Comparison of ENCODE assay signal across 9 cellular contexts in genomic region chr1:101308935-101309333, GRCh38.
DNase-seq lines count a peak whose midpoint lies in the region; ATAC-seq and TF ChIP-seq lines count a peak whose summit lies in the region.
"Had no signal": no experiment of that assay in that cellular context is flagged by ENCODE, and none has a peak within 500 bp of the region (broad histone marks: within the 10 kb centered on the region; RNA-seq: fewer than 3 reads in every experiment).

No MANE protein-coding gene starts in this region.

- TF ChIP-seq CTCF in MCF 10A (IDR thresholded peaks at IDR 0.05; ENCODE audit: unreplicated experiment), result no peak
- no peak for TF ChIP-seq CTCF in mammary epithelial cell (conservative IDR thresholded peaks at IDR 0.05 in 1 of 2, IDR thresholded peaks at IDR 0.05 in 1 of 2; ENCODE audit: extremely low read depth in 1 of 2, insufficient read depth in 1 of 2, low read depth in 1 of 2, low read length in 2 of 2)
- TF ChIP-seq CTCF in endothelial cell (IDR thresholded peaks at IDR 0.05; ENCODE audit: unreplicated experiment), result no peak
- TF ChIP-seq CTCF in suprapubic skin (IDR thresholded peaks at IDR 0.05), result no peak

- H3K36me3 Mint-ChIP-seq in MCF 10A (ENCODE audit: insufficient read depth, unreplicated experiment) (no peaks in the 10 kb centered on the region), endothelial cell (ENCODE audit: low read depth, unreplicated experiment) (no peaks in the 10 kb centered on the region)

- H3K27ac Mint-ChIP-seq in MCF 10A (ENCODE audit: low read depth, unreplicated experiment), result no peak overlapping the region
- no peak overlapping the region for H3K27ac Mint-ChIP-seq in endothelial cell (ENCODE audit: unreplicated experiment)

- H3K9me3 Mint-ChIP-seq in MCF 10A (ENCODE audit: unreplicated experiment) (no peaks in the 10 kb centered on the region), endothelial cell (ENCODE audit: unreplicated experiment) (no peaks in the 10 kb centered on the region)

- H3K4me1 ChIP-seq in mammary epithelial cell (ENCODE audit: insufficient read depth, low read length), result peaks cover 6% of the 10 kb centered on the region
- H3K4me1 ChIP-seq in Karpas-422 (ENCODE audit: low read length), result peaks cover 63% of the 10 kb centered on the region
- H3K4me1 ChIP-seq in suprapubic skin, result peaks cover 14% of the 10 kb centered on the region

- H3K27ac ChIP-seq in mammary epithelial cell (ENCODE audit: insufficient read depth, low read depth, low read length) (no peak overlapping the region), Karpas-422 (ENCODE audit: low read length) (no peak overlapping the region), suprapubic skin (no peak overlapping the region)
- H3K27ac ChIP-seq: brain microvascular endothelial cell had no signal

- H3K4me3 ChIP-seq in mammary epithelial cell (replicated peaks in 1 of 3; ENCODE audit: insufficient read depth in 1 of 3, low read depth in 2 of 3, low read length in 3 of 3), result no peak overlapping the region
- no peak overlapping the region for H3K4me3 ChIP-seq in Karpas-422 (ENCODE audit: low read length)
- H3K4me3 ChIP-seq in suprapubic skin, result peak overlapping the region; percentile 51

- TF ChIP-seq POLR2A in suprapubic skin (IDR thresholded peaks at IDR 0.05), result no peak

- ATAC-seq in GM18870 (IDR thresholded peaks at IDR 0.05; ENCODE audit: unreplicated experiment), result no peak
- ATAC-seq in GM18498 (IDR thresholded peaks at IDR 0.05; ENCODE audit: unreplicated experiment), result no peak

- H3K27me3 Mint-ChIP-seq in MCF 10A (ENCODE audit: insufficient read depth, unreplicated experiment) (peaks cover 85% of the 10 kb centered on the region), endothelial cell (ENCODE audit: unreplicated experiment) (peaks cover 8% of the 10 kb centered on the region)

- CTCF ChIA-PET in MCF 10A (lab: Yijun Ruan, JAX) (interaction anchor here (0.6 to 4.3 kb wide), 40 partner anchors 9 to 1430 kb away, joined by 3 to 55 read pairs (median 4); no protein-coding TSS in a partner anchor), mammary epithelial cell (lab: Charles Lee; ENCODE audit: low non-redundant PET) (interaction anchor here (0.5 to 1.1 kb wide), 7 partner anchors 20 to 1215 kb away, joined by 3 to 15 read pairs (median 4); no protein-coding TSS in a partner anchor)

- H3K9ac ChIP-seq in mammary epithelial cell (ENCODE audit: insufficient read depth, low read length) (no peak overlapping the region), Karpas-422 (ENCODE audit: low read length) (no peak overlapping the region)

- 28% methylated on average over 7 of the region's 8 CpGs for WGBS in mammary epithelial cell (ENCODE audit: low coverage, missing lambda C conversion rate)
- WGBS in suprapubic skin, result 13% methylated on average over 8 of the region's 8 CpGs

- intact Hi-C loops in MCF 10A (cut with micrococcal nuclease) (loop anchor here (1.0 kb wide), 2 partner anchors 48 to 129 kb away; no protein-coding TSS in a partner anchor), mammary epithelial cell (cut with micrococcal nuclease) (loop anchor here (1.0 kb wide), 2 partner anchors 48 to 129 kb away; no protein-coding TSS in a partner anchor)

- H3K79me2 ChIP-seq in mammary epithelial cell (ENCODE audit: insufficient read depth, low read length) (no peaks in the 10 kb centered on the region), Karpas-422 (ENCODE audit: low read length) (no peaks in the 10 kb centered on the region)

- H3K9me3 ChIP-seq in mammary epithelial cell (replicated peaks; ENCODE audit: insufficient read depth, low read length) (no peaks in the 10 kb centered on the region), Karpas-422 (ENCODE audit: low read length) (no peaks in the 10 kb centered on the region), suprapubic skin (no peaks in the 10 kb centered on the region)

- POLR2A ChIA-PET in MCF 10A (lab: Yijun Ruan, JAX), result interaction anchor here (0.7 to 1.2 kb wide), 3 partner anchors 10 to 40 kb away, joined by 3 to 6 read pairs (median 3); no protein-coding TSS in a partner anchor

- in situ Hi-C loops in mammary epithelial cell (cut with MboI; ENCODE audit: low sequenced_read_pairs in 2 of 2), result loop anchor here in 1 of 2 donors (25.0 kb wide), 1 partner anchor 128 kb away; no protein-coding TSS in a partner anchor

- peaks cover 6% of the 10 kb centered on the region for H3K4me1 Mint-ChIP-seq in MCF 10A (ENCODE audit: insufficient read depth, unreplicated experiment)
- peaks cover 31% of the 10 kb centered on the region for H3K4me1 Mint-ChIP-seq in endothelial cell (ENCODE audit: unreplicated experiment)

- dilution Hi-C loops in mammary epithelial cell (cut with HindIII; ENCODE audit: low sequenced_read_pairs), result no loop called here

- H3K4me2 ChIP-seq in mammary epithelial cell (ENCODE audit: insufficient read depth, low read depth, low read length), result no peak overlapping the region
- peak overlapping the region; percentile 74 for H3K4me2 ChIP-seq in Karpas-422 (ENCODE audit: low read depth, low read length, poor library complexity, severe bottlenecking)

- TF ChIP-seq EP300 in suprapubic skin (IDR thresholded peaks at IDR 0.05), result no peak

- DNase-seq in MCF 10A (ENCODE audit: unreplicated experiment), result no peak
- no peak for DNase-seq in mammary epithelial cell
- peak; percentile 53 for DNase-seq in Karpas-422
- DNase-seq in endothelial cell (ENCODE audit: low spot score), result no peak
- no peak for DNase-seq in suprapubic skin (ENCODE audit: low spot score in 2 of 2)
- DNase-seq in activated CD4-positive, CD25-positive, alpha-beta regulatory T cell treated with anti-CD3 and anti-CD28 coated beads, Interleukin-2, amount 50 U/mL, for 72 hours, result no peak

- H4K20me1 ChIP-seq in mammary epithelial cell (ENCODE audit: insufficient read depth, low read length), result no peaks in the 10 kb centered on the region
- no peaks in the 10 kb centered on the region for H4K20me1 ChIP-seq in Karpas-422 (ENCODE audit: insufficient read depth, low read depth, low read length)

- H2AFZ ChIP-seq in mammary epithelial cell (ENCODE audit: low read depth, low read length) (no peak overlapping the region), Karpas-422 (ENCODE audit: low read length) (no peak overlapping the region)

- H3K36me3 ChIP-seq in mammary epithelial cell (ENCODE audit: insufficient read depth, low read length) (no peaks in the 10 kb centered on the region), Karpas-422 (ENCODE audit: insufficient read depth, low read length) (no peaks in the 10 kb centered on the region), suprapubic skin (no peaks in the 10 kb centered on the region)
- H3K36me3 ChIP-seq: brain microvascular endothelial cell had no signal

- H3K4me3 Mint-ChIP-seq in MCF 10A (ENCODE audit: unreplicated experiment) (peak overlapping the region; percentile 56), endothelial cell (ENCODE audit: unreplicated experiment) (peak overlapping the region; percentile 40)

- peaks cover 4% of the 10 kb centered on the region for H3K27me3 ChIP-seq in mammary epithelial cell (ENCODE audit: insufficient read depth, low read length)
- no peaks in the 10 kb centered on the region for H3K27me3 ChIP-seq in Karpas-422 (ENCODE audit: low read length)
- H3K27me3 ChIP-seq in suprapubic skin, result no peaks in the 10 kb centered on the region

- no peaks in the 10 kb centered on the region for H3K9me2 ChIP-seq in Karpas-422 (replicated peaks; ENCODE audit: insufficient read depth, low read length)

- no TSS peak for BruUV-seq in MCF 10A (replicated peaks; lab: Mats Ljungman, UMichigan)
- BruUV-seq in mammary epithelial cell (replicated peaks; lab: Mats Ljungman, UMichigan), result no TSS peak
